In genomic region chr19:7211191-7211988, GRCh38 we compare ENCODE assay signal across 15 cellular contexts.
DNase-seq lines count a peak whose midpoint lies in the region; ATAC-seq, FAIRE-seq and TF ChIP-seq lines count a peak whose summit lies in the region.
"Had no signal": no experiment of that assay in that cellular context is flagged by ENCODE, and none has a peak within 500 bp of the region (broad histone marks: within the 10 kb centered on the region; RNA-seq: fewer than 3 reads in every experiment).

No MANE protein-coding gene starts in this region.

- H3K9me3 ChIP-seq in astrocyte (ENCODE audit: insufficient read depth, low read depth, low read length) (no peaks in the 10 kb centered on the region), mucosa of stomach (ENCODE audit: control insufficient read depth, low read length) (no peaks in the 10 kb centered on the region), tibial artery (no peaks in the 10 kb centered on the region)
- H3K9me3 ChIP-seq: Peyer's patch had no signal

- H3K4me3 ChIP-seq in astrocyte (ENCODE audit: insufficient read depth, low read depth, low read length) (no peak overlapping the region), mucosa of stomach (ENCODE audit: low read length) (no peak overlapping the region), tibial artery (no peak overlapping the region)
- H3K4me3 ChIP-seq: Peyer's patch had no signal

- H3K27ac Mint-ChIP-seq in astrocyte (ENCODE audit: unreplicated experiment) = no peak overlapping the region
- H3K27ac Mint-ChIP-seq: T-helper 2 cell treated with Interferon-gamma antibody and Interleukin-4, amounts not matched to agents 5 μg/mL and 100 μg/mL, for 36 hours had no signal

- H3K27me3 Mint-ChIP-seq in astrocyte (ENCODE audit: low read depth, unreplicated experiment) = peaks cover 1% of the 10 kb centered on the region

- H2AFZ ChIP-seq in astrocyte (ENCODE audit: low read depth, low read length) = no peak overlapping the region

- intact Hi-C loops in cardiac septum (cut with DNase I) (no loop called here), tibial artery (cut with DNase I; ENCODE audit: low total_unique reads) (no loop called here)

- peak overlapping the region; percentile 23 for H3K4me2 ChIP-seq in astrocyte (ENCODE audit: low read length)

- H3K36me3 Mint-ChIP-seq in astrocyte (ENCODE audit: low read depth, unreplicated experiment) = no peaks in the 10 kb centered on the region

- H3K9ac ChIP-seq in astrocyte (ENCODE audit: low read length) = peak overlapping the region; percentile 10
- peak overlapping the region; percentile 20 for H3K9ac ChIP-seq in mucosa of stomach (ENCODE audit: low read length)

- TF ChIP-seq CTCF in astrocyte (IDR thresholded peaks at IDR 0.05; ENCODE audit: insufficient read depth, low read depth, low read length) (no peak), tibial artery (IDR thresholded peaks at IDR 0.05) (no peak)

- no peaks in the 10 kb centered on the region for H3K9me3 Mint-ChIP-seq in astrocyte (ENCODE audit: unreplicated experiment)
- H3K9me3 Mint-ChIP-seq: CD14-positive monocyte; T-helper 2 cell treated with Interferon-gamma antibody and Interleukin-4, amounts not matched to agents 5 μg/mL and 100 μg/mL, for 36 hours had no signal

- H4K20me1 ChIP-seq in astrocyte (ENCODE audit: insufficient read depth, low read length) = peaks cover 3% of the 10 kb centered on the region

- H3K36me3 ChIP-seq in astrocyte (ENCODE audit: insufficient read depth, low read length) = no peaks in the 10 kb centered on the region
- no peaks in the 10 kb centered on the region for H3K36me3 ChIP-seq in mucosa of stomach (ENCODE audit: control insufficient read depth, insufficient read depth, low read length)
- no peaks in the 10 kb centered on the region for H3K36me3 ChIP-seq in tibial artery
- H3K36me3 ChIP-seq: Peyer's patch had no signal

- H3K27ac ChIP-seq in astrocyte (ENCODE audit: low read depth, low read length) (peak overlapping the region; percentile 31), tibial artery (peak overlapping the region; percentile 17 to 52)
- H3K27ac ChIP-seq: Peyer's patch had no signal

- FAIRE-seq in astrocyte (lab: Jason Lieb, UNC) = no peak

- H3K4me3 Mint-ChIP-seq in astrocyte (ENCODE audit: unreplicated experiment) = no peak overlapping the region
- H3K4me3 Mint-ChIP-seq: CD14-positive monocyte; T-helper 2 cell treated with Interferon-gamma antibody and Interleukin-4, amounts not matched to agents 5 μg/mL and 100 μg/mL, for 36 hours had no signal

- H3K4me1 ChIP-seq in astrocyte (ENCODE audit: insufficient read depth, low read length) = no peaks in the 10 kb centered on the region
- peaks cover 22% of the 10 kb centered on the region for H3K4me1 ChIP-seq in mucosa of stomach (ENCODE audit: control insufficient read depth, insufficient read depth, low read length)
- peaks cover 0 to 45% (median 22%) of the 10 kb centered on the region in 4 donors for H3K4me1 ChIP-seq in tibial artery
- H3K4me1 ChIP-seq: Peyer's patch had no signal

- H3K4me1 Mint-ChIP-seq in astrocyte (ENCODE audit: low read depth, unreplicated experiment) = peaks cover 4% of the 10 kb centered on the region

- H3K79me2 ChIP-seq in astrocyte (ENCODE audit: insufficient read depth, low read length) = no peaks in the 10 kb centered on the region

- H3K27me3 ChIP-seq in astrocyte (ENCODE audit: insufficient read depth, low read length) = no peaks in the 10 kb centered on the region
- no peaks in the 10 kb centered on the region for H3K27me3 ChIP-seq in mucosa of stomach (ENCODE audit: control insufficient read depth, insufficient read depth, low read length)
- H3K27me3 ChIP-seq in tibial artery = no peaks in the 10 kb centered on the region
- H3K27me3 ChIP-seq: Peyer's patch had no signal

- peak; percentile 79 for DNase-seq in astrocyte (ENCODE audit: low read depth)
- DNase-seq in cardiac septum (ENCODE audit: low spot score) = peak; percentile 86
- peak in 1 of 2 donors; percentile 67 for DNase-seq in tibial artery
- DNase-seq in NCI-H1436 treated with DMSO at 0.1 percent for 48 hours (lab: John Stamatoyannopoulos, UW) = no peak
- DNase-seq in AG20443 (ENCODE audit: low spot score) = no peak
- DNase-seq: activated CD8-positive, alpha-beta memory T cell treated with anti-CD3 and anti-CD28 coated beads for 24 hours; activated naive CD4-positive, alpha-beta T cell; cerebellar nuclear complex; GDM1; Peyer's patch had no signal

- ATAC-seq in GM21390 (IDR thresholded peaks at IDR 0.05; ENCODE audit: unreplicated experiment) = no peak
- ATAC-seq in GM21825 (IDR thresholded peaks at IDR 0.05; ENCODE audit: unreplicated experiment) = no peak

Comparison
In these comparisons a context has a peak if more than half of its experiments do, and no peak if none do; other contexts are left out.
1. DNase-seq: peak in astrocyte (single experiment) and cardiac septum (single experiment); none in NCI-H1436 treated with DMSO at 0.1 percent for 48 hours (single experiment) and AG20443 (single experiment).